Comparison of ENCODE assay signal across 1 cellular context in the genomic region with DNA sequence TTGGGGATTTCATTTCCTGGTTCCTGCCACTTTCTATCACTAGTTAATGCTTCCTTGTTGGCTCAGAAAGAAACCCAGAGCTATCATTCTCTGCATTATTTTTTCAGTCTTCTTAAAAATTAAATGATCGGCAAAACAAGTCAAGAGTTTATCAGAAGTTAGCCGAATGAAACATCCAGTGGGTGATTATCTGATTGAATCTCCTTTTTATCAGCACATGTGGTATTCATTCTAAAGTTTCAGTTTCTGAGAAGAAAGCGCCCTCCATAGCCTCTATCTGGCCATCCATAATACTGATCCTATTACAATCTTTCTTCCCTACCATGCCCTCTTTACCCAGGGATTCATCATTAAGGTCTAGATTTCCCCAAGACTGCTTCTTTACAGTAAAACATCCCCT.
TF ChIP-seq lines count a peak whose summit lies in the region.

No MANE protein-coding gene starts in this region.

TF ChIP-seq in IMR-90, 13 proteins besides CTCF, POLR2A, EP300 and RAD21 (continued from another document):
- TF ChIP-seq, protein P1, sequence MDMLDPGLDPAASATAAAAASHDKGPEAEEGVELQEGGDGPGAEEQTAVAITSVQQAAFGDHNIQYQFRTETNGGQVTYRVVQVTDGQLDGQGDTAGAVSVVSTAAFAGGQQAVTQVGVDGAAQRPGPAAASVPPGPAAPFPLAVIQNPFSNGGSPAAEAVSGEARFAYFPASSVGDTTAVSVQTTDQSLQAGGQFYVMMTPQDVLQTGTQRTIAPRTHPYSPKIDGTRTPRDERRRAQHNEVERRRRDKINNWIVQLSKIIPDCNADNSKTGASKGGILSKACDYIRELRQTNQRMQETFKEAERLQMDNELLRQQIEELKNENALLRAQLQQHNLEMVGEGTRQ (IDR thresholded peaks at IDR 0.05; ENCODE audit: low read depth, low read length) = no peak
- no peak for TF ChIP-seq MXI1 (IDR thresholded peaks at IDR 0.05; ENCODE audit: borderline replicate concordance, low read depth, low read length)
- no peak for TF ChIP-seq ELK1 (IDR thresholded peaks at IDR 0.05; ENCODE audit: borderline replicate concordance, low read depth, low read length)
- no peak for TF ChIP-seq SMC3 (IDR thresholded peaks at IDR 0.05; ENCODE audit: low read depth, low read length)
- TF ChIP-seq CEBPB (IDR thresholded peaks at IDR 0.05; ENCODE audit: low read depth, low read length) = no peak
- TF ChIP-seq RCOR1 (IDR thresholded peaks at IDR 0.05; ENCODE audit: insufficient replicate concordance, low read length) = no peak
- TF ChIP-seq RFX5 (IDR thresholded peaks at IDR 0.05; ENCODE audit: low read depth, low read length) = no peak
- TF ChIP-seq BHLHE40 (IDR thresholded peaks at IDR 0.05; ENCODE audit: low read depth, low read length) = no peak
